1 cellular context compared by ENCODE assay signal in the genomic region with DNA sequence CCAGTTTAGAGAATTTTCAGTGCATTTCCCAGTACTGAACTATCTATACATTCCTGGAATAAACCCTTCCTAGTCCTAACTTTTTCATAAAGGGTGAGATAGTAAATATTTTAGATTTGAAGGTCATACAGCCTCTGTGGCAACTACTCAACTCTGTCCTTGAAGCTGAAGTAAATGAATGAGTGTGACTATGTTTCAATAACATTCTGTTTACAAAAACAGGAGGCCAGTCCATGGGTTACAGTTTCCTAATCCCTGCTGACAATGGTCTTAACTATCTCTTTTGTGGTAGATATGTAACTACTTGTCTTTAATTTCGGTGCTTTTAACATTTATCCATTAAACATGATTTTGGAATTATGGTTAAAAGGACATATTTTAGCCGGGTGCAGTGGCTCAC.
TF ChIP-seq lines count a peak whose summit lies in the region.

No MANE protein-coding gene starts in this region.

TF ChIP-seq in HepG2, 621 proteins besides CTCF, POLR2A, EP300 and RAD21 (continued from another document and continues in another):
- TF ChIP-seq, protein P1, sequence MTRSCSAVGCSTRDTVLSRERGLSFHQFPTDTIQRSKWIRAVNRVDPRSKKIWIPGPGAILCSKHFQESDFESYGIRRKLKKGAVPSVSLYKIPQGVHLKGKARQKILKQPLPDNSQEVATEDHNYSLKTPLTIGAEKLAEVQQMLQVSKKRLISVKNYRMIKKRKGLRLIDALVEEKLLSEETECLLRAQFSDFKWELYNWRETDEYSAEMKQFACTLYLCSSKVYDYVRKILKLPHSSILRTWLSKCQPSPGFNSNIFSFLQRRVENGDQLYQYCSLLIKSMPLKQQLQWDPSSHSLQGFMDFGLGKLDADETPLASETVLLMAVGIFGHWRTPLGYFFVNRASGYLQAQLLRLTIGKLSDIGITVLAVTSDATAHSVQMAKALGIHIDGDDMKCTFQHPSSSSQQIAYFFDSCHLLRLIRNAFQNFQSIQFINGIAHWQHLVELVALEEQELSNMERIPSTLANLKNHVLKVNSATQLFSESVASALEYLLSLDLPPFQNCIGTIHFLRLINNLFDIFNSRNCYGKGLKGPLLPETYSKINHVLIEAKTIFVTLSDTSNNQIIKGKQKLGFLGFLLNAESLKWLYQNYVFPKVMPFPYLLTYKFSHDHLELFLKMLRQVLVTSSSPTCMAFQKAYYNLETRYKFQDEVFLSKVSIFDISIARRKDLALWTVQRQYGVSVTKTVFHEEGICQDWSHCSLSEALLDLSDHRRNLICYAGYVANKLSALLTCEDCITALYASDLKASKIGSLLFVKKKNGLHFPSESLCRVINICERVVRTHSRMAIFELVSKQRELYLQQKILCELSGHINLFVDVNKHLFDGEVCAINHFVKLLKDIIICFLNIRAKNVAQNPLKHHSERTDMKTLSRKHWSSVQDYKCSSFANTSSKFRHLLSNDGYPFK (CRISPR knock-in tag; IDR thresholded peaks at IDR 0.05; ENCODE audit: borderline replicate concordance), result no peak
- TF ChIP-seq ATF7-NPFF (CRISPR knock-in tag; IDR thresholded peaks at IDR 0.05; ENCODE audit: low read depth) (no peak), KLF6 (CRISPR knock-in tag; IDR thresholded peaks at IDR 0.05) (0 out of 2 replicates have a peak, but pooled peaks have one; percentile 29), ETV5 (CRISPR knock-in tag; IDR thresholded peaks at IDR 0.05; ENCODE audit: borderline replicate concordance) (no peak), ASH2L (IDR thresholded peaks at IDR 0.05; ENCODE audit: insufficient read length, low read depth, low read length) (peak; percentile 26), ZSCAN25 (CRISPR knock-in tag; IDR thresholded peaks at IDR 0.05) (no peak), NFIC (IDR thresholded peaks at IDR 0.05; ENCODE audit: low read length) (peak; percentile 54; the same call in 1 of the 2 replicates), CEBPG (CRISPR knock-in tag; IDR thresholded peaks at IDR 0.05) (peak; percentile 87), ZNF841 (CRISPR knock-in tag; IDR thresholded peaks at IDR 0.05; ENCODE audit: borderline replicate concordance) (no peak), HMG20A (CRISPR knock-in tag; IDR thresholded peaks at IDR 0.05; ENCODE audit: borderline replicate concordance) (peak; percentile 79; the same call in 1 of the 2 replicates), TARDBP (CRISPR knock-in tag; IDR thresholded peaks at IDR 0.05) (peak; percentile 66; the same call in 1 of the 2 replicates), MIER3 (CRISPR knock-in tag; IDR thresholded peaks at IDR 0.05; ENCODE audit: borderline replicate concordance) (peak; percentile 50; the same call in 1 of the 2 replicates), KDM3A (CRISPR knock-in tag; IDR thresholded peaks at IDR 0.05; ENCODE audit: low read depth) (0 out of 2 replicates have a peak, but pooled peaks have one; percentile 45), ZFP82 (CRISPR knock-in tag; IDR thresholded peaks at IDR 0.05; ENCODE audit: borderline replicate concordance) (no peak), BCL6 (CRISPR knock-in tag; IDR thresholded peaks at IDR 0.05) (peak; percentile 83), FOXP1 (IDR thresholded peaks at IDR 0.05) (peak; percentile 71), FOXP1 (CRISPR knock-in tag; IDR thresholded peaks at IDR 0.05) (peak; percentile 98), CREB1 (IDR thresholded peaks at IDR 0.05) (no peak), CREB1 (CRISPR knock-in tag; IDR thresholded peaks at IDR 0.05) (peak; percentile 47), JDP2 (CRISPR knock-in tag; IDR thresholded peaks at IDR 0.05; ENCODE audit: borderline replicate concordance) (no peak), REPIN1 (CRISPR knock-in tag; IDR thresholded peaks at IDR 0.05; ENCODE audit: borderline replicate concordance, low read depth) (0 out of 2 replicates have a peak, but pooled peaks have one; percentile 34), ZNF326 (CRISPR knock-in tag; IDR thresholded peaks at IDR 0.05; ENCODE audit: borderline replicate concordance) (no peak), ZFP1 (CRISPR knock-in tag; IDR thresholded peaks at IDR 0.05) (0 out of 2 replicates have a peak, but pooled peaks have one; percentile 54), ISL2 (CRISPR knock-in tag; IDR thresholded peaks at IDR 0.05) (peak; percentile 88), ZNF547 (CRISPR knock-in tag; IDR thresholded peaks at IDR 0.05) (no peak), ZNF652 (CRISPR knock-in tag; IDR thresholded peaks at IDR 0.05; ENCODE audit: borderline replicate concordance, low read depth) (peak; percentile 51; the same call in 1 of the 2 replicates), ZNF264 (CRISPR knock-in tag; IDR thresholded peaks at IDR 0.05) (no peak), NR1H2 (CRISPR knock-in tag; IDR thresholded peaks at IDR 0.05; ENCODE audit: borderline replicate concordance, low read depth) (no peak), CREM (IDR thresholded peaks at IDR 0.05) (peak; percentile 67), CREM (CRISPR knock-in tag; IDR thresholded peaks at IDR 0.05) (no peak), NCOA2 (CRISPR knock-in tag; IDR thresholded peaks at IDR 0.05) (peak; percentile 96), ZNF124 (CRISPR knock-in tag; IDR thresholded peaks at IDR 0.05) (peak; percentile 40; the same call in 1 of the 2 replicates), TCF7 (IDR thresholded peaks at IDR 0.05; ENCODE audit: low read depth) (0 out of 2 replicates have a peak, but pooled peaks have one; percentile 62), ZNF644 (CRISPR knock-in tag; IDR thresholded peaks at IDR 0.05; ENCODE audit: low read depth) (no peak), HNF4A (CRISPR knock-in tag; IDR thresholded peaks at IDR 0.05) (peak; percentile 79), NR2F2 (IDR thresholded peaks at IDR 0.05; ENCODE audit: borderline replicate concordance, low read depth) (peak; percentile 37; the same call in 1 of the 2 replicates), KLF12 (CRISPR knock-in tag; IDR thresholded peaks at IDR 0.05; ENCODE audit: borderline replicate concordance) (no peak), CBX5 (CRISPR knock-in tag; IDR thresholded peaks at IDR 0.05; ENCODE audit: borderline replicate concordance) (no peak), RXRB (CRISPR knock-in tag; IDR thresholded peaks at IDR 0.05; ENCODE audit: borderline replicate concordance) (peak; percentile 70), SOX6 (IDR thresholded peaks at IDR 0.05) (no peak), SOX6 (CRISPR knock-in tag; IDR thresholded peaks at IDR 0.05) (peak; percentile 97), WIZ (CRISPR knock-in tag; IDR thresholded peaks at IDR 0.05) (no peak), MXI1 (IDR thresholded peaks at IDR 0.05; ENCODE audit: borderline replicate concordance, low read depth, low read length) (no peak; the same call in 2 of the 3 replicates), LCORL (IDR thresholded peaks at IDR 0.05) (no peak), LCORL (CRISPR knock-in tag; IDR thresholded peaks at IDR 0.05) (peak; percentile 58; the same call in 1 of the 2 replicates), ZNF317 (CRISPR knock-in tag; IDR thresholded peaks at IDR 0.05) (peak; percentile 38; the same call in 1 of the 2 replicates), ZNF878 (CRISPR knock-in tag; IDR thresholded peaks at IDR 0.05) (peak; percentile 24; the same call in 1 of the 2 replicates), GATAD2A (CRISPR knock-in tag; IDR thresholded peaks at IDR 0.05) (peak; percentile 94), FOSL2 (CRISPR knock-in tag; IDR thresholded peaks at IDR 0.05) (peak; percentile 66; the same call in 1 of the 2 replicates)
- TF ChIP-seq, protein P2, sequence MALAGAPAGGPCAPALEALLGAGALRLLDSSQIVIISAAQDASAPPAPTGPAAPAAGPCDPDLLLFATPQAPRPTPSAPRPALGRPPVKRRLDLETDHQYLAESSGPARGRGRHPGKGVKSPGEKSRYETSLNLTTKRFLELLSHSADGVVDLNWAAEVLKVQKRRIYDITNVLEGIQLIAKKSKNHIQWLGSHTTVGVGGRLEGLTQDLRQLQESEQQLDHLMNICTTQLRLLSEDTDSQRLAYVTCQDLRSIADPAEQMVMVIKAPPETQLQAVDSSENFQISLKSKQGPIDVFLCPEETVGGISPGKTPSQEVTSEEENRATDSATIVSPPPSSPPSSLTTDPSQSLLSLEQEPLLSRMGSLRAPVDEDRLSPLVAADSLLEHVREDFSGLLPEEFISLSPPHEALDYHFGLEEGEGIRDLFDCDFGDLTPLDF (CRISPR knock-in tag; IDR thresholded peaks at IDR 0.05), result no peak
- TF ChIP-seq, protein P3, sequence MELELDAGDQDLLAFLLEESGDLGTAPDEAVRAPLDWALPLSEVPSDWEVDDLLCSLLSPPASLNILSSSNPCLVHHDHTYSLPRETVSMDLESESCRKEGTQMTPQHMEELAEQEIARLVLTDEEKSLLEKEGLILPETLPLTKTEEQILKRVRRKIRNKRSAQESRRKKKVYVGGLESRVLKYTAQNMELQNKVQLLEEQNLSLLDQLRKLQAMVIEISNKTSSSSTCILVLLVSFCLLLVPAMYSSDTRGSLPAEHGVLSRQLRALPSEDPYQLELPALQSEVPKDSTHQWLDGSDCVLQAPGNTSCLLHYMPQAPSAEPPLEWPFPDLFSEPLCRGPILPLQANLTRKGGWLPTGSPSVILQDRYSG (CRISPR knock-in tag; IDR thresholded peaks at IDR 0.05), result no peak
- TF ChIP-seq, protein P4, sequence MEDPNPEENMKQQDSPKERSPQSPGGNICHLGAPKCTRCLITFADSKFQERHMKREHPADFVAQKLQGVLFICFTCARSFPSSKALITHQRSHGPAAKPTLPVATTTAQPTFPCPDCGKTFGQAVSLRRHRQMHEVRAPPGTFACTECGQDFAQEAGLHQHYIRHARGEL (CRISPR knock-in tag; IDR thresholded peaks at IDR 0.05), result no peak
- TF ChIP-seq, protein P5, sequence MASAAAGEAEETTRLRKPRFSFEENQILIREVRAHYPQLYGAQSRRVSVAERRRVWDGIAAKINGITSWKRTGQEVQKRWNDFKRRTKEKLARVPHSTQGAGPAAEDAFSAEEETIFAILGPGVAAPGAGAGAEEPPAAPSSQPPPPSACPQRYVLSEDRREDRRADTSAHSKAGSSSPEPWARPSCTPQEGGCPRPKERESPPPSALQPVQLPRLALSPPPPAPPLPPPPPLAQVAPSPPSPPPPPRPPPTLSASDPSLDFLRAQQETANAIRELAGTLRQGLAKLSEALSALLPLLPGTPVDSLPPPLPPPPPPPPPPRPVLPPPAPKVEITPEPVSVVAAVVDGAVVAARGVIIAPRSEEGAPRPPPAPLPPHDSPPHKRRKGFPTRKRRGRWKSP (CRISPR knock-in tag; IDR thresholded peaks at IDR 0.05), result peak; percentile 31; the same call in 1 of the 2 replicates
- TF ChIP-seq, protein P6, sequence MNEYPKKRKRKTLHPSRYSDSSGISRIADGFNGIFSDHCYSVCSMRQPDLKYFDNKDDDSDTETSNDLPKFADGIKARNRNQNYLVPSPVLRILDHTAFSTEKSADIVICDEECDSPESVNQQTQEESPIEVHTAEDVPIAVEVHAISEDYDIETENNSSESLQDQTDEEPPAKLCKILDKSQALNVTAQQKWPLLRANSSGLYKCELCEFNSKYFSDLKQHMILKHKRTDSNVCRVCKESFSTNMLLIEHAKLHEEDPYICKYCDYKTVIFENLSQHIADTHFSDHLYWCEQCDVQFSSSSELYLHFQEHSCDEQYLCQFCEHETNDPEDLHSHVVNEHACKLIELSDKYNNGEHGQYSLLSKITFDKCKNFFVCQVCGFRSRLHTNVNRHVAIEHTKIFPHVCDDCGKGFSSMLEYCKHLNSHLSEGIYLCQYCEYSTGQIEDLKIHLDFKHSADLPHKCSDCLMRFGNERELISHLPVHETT (CRISPR knock-in tag; conservative IDR thresholded peaks at IDR 0.05), result no peak
- TF ChIP-seq, protein P7, sequence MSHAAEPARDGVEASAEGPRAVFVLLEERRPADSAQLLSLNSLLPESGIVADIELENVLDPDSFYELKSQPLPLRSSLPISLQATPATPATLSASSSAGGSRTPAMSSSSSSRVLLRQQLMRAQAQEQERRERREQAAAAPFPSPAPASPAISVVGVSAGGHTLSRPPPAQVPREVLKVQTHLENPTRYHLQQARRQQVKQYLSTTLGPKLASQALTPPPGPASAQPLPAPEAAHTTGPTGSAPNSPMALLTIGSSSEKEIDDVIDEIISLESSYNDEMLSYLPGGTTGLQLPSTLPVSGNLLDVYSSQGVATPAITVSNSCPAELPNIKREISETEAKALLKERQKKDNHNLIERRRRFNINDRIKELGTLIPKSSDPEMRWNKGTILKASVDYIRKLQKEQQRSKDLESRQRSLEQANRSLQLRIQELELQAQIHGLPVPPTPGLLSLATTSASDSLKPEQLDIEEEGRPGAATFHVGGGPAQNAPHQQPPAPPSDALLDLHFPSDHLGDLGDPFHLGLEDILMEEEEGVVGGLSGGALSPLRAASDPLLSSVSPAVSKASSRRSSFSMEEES (CRISPR knock-in tag; IDR thresholded peaks at IDR 0.05), result peak; percentile 76
- TF ChIP-seq, protein P8, sequence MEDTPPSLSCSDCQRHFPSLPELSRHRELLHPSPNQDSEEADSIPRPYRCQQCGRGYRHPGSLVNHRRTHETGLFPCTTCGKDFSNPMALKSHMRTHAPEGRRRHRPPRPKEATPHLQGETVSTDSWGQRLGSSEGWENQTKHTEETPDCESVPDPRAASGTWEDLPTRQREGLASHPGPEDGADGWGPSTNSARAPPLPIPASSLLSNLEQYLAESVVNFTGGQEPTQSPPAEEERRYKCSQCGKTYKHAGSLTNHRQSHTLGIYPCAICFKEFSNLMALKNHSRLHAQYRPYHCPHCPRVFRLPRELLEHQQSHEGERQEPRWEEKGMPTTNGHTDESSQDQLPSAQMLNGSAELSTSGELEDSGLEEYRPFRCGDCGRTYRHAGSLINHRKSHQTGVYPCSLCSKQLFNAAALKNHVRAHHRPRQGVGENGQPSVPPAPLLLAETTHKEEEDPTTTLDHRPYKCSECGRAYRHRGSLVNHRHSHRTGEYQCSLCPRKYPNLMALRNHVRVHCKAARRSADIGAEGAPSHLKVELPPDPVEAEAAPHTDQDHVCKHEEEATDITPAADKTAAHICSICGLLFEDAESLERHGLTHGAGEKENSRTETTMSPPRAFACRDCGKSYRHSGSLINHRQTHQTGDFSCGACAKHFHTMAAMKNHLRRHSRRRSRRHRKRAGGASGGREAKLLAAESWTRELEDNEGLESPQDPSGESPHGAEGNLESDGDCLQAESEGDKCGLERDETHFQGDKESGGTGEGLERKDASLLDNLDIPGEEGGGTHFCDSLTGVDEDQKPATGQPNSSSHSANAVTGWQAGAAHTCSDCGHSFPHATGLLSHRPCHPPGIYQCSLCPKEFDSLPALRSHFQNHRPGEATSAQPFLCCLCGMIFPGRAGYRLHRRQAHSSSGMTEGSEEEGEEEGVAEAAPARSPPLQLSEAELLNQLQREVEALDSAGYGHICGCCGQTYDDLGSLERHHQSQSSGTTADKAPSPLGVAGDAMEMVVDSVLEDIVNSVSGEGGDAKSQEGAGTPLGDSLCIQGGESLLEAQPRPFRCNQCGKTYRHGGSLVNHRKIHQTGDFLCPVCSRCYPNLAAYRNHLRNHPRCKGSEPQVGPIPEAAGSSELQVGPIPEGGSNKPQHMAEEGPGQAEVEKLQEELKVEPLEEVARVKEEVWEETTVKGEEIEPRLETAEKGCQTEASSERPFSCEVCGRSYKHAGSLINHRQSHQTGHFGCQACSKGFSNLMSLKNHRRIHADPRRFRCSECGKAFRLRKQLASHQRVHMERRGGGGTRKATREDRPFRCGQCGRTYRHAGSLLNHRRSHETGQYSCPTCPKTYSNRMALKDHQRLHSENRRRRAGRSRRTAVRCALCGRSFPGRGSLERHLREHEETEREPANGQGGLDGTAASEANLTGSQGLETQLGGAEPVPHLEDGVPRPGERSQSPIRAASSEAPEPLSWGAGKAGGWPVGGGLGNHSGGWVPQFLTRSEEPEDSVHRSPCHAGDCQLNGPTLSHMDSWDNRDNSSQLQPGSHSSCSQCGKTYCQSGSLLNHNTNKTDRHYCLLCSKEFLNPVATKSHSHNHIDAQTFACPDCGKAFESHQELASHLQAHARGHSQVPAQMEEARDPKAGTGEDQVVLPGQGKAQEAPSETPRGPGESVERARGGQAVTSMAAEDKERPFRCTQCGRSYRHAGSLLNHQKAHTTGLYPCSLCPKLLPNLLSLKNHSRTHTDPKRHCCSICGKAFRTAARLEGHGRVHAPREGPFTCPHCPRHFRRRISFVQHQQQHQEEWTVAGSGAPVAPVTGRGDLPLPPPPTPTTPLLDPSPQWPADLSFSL (CRISPR knock-in tag; IDR thresholded peaks at IDR 0.05), result no peak
